ENCODE assay signal across 9 cellular contexts in the genomic region with DNA sequence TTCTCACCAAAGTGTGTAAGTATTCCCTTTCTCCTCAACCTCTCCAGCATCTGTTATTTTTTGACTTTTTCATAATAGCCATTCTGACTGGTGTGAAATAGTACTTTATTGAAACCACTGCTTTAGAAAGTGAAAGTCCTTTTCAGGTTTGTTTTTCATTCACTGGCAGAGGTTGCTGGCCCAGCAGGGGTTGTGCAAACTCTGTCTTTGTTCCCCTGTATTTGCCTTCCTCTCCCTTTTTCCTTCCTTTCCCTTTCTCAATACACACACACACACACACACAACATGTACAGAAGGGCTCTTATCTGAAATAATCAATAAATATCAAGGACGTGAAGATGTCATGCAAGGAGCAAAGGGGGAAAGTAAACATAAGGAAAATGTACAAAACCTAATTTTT.
A peak's percentile ranks its signal among the peaks of the same experiment; 100 is the strongest.
DNase-seq lines count a peak whose midpoint lies in the region; ATAC-seq and TF ChIP-seq lines count a peak whose summit lies in the region.
"Had no signal": no experiment of that assay in that cellular context is flagged by ENCODE, and none has a peak within 500 bp of the region (broad histone marks: within the 10 kb centered on the region; RNA-seq: fewer than 3 reads in every experiment).

No MANE protein-coding gene starts in this region.

- no peaks in the 10 kb centered on the region for H3K9me3 Mint-ChIP-seq in effector memory CD8-positive, alpha-beta T cell

- intact Hi-C loops in prostate gland (cut with DNase I) = no loop called here

- H3K9ac ChIP-seq in duodenal mucosa (ENCODE audit: low read depth in 1 of 2, low read length in 2 of 2) = peak overlapping the region; percentile 13 to 21

- no peak overlapping the region for H3K27ac Mint-ChIP-seq in effector memory CD8-positive, alpha-beta T cell

- no peak for TF ChIP-seq POLR2A in prostate gland (IDR thresholded peaks at IDR 0.05)

- no peak overlapping the region for H3K4me3 Mint-ChIP-seq in effector memory CD8-positive, alpha-beta T cell

- H3K4me3 ChIP-seq in duodenal mucosa (ENCODE audit: low read depth in 1 of 2, low read length in 2 of 2) (no peak overlapping the region), prostate gland (no peak overlapping the region)

- DNase-seq in DMS153 (lab: John Stamatoyannopoulos, UW) = peak; percentile 55
- no peak for DNase-seq in DMS153 treated with DMSO at 0.1 percent for 48 hours (lab: John Stamatoyannopoulos, UW; ENCODE audit: unreplicated experiment)
- DNase-seq in NCI-H345 (lab: John Stamatoyannopoulos, UW) = peak; percentile 22
- no peak for DNase-seq in prostate gland (ENCODE audit: low spot score)
- DNase-seq in RKO (ENCODE audit: low spot score) = no peak
- DNase-seq in effector memory CD8-positive, alpha-beta T cell = no peak
- DNase-seq in D341Med (ENCODE audit: low spot score) = no peak
- DNase-seq: GDM1 had no signal

- H3K36me3 Mint-ChIP-seq in effector memory CD8-positive, alpha-beta T cell (ENCODE audit: insufficient read depth) = no peaks in the 10 kb centered on the region

- no peaks in the 10 kb centered on the region for H3K36me3 ChIP-seq in duodenal mucosa (ENCODE audit: control insufficient read depth in 1 of 2, insufficient read depth in 2 of 2, low read length in 2 of 2)
- H3K36me3 ChIP-seq in prostate gland = no peaks in the 10 kb centered on the region

- H3K9me3 ChIP-seq in duodenal mucosa (ENCODE audit: control insufficient read depth in 1 of 2, low read length in 2 of 2) = peaks cover 8 to 16% of the 10 kb centered on the region in 2 donors
- no peaks in the 10 kb centered on the region for H3K9me3 ChIP-seq in prostate gland

- peaks cover 0 to 20% of the 10 kb centered on the region in 2 donors for H3K27me3 Mint-ChIP-seq in effector memory CD8-positive, alpha-beta T cell

- TF ChIP-seq CTCF in prostate gland (IDR thresholded peaks at IDR 0.05) = no peak

- H3K4me1 Mint-ChIP-seq in effector memory CD8-positive, alpha-beta T cell (ENCODE audit: low read depth in 2 of 2) = peaks cover 4 to 5% of the 10 kb centered on the region in 2 donors

- 30% methylated on average over 1 of the region's 1 CpG for WGBS in prostate gland

- ATAC-seq in effector memory CD8-positive, alpha-beta T cell (replicated peaks) = no peak

- H3K27ac ChIP-seq in duodenal mucosa (ENCODE audit: low read depth, low read length) (peak overlapping the region; percentile 13), prostate gland (peak overlapping the region; percentile 49 to 54)

- H3K4me1 ChIP-seq in duodenal mucosa (ENCODE audit: control insufficient read depth in 1 of 2, insufficient read depth in 2 of 2, low read length in 2 of 2) = peaks cover 44 to 46% of the 10 kb centered on the region in 2 donors
- H3K4me1 ChIP-seq in prostate gland (replicated peaks) = peaks cover 6% of the 10 kb centered on the region

- H3K27me3 ChIP-seq in duodenal mucosa (ENCODE audit: control insufficient read depth in 1 of 2, insufficient read depth in 2 of 2, low read length in 2 of 2) (no peaks in the 10 kb centered on the region), prostate gland (replicated peaks; ENCODE audit: insufficient read depth) (no peaks in the 10 kb centered on the region)

Comparison
In these comparisons a context has a peak if more than half of its experiments do, and no peak if none do; other contexts are left out.
1. DNase-seq: peak in DMS153 (single experiment) and NCI-H345 (single experiment); none in DMS153 treated with DMSO at 0.1 percent for 48 hours (single experiment), prostate gland (single experiment), RKO (single experiment), effector memory CD8-positive, alpha-beta T cell (0 of 3) and D341Med (single experiment).